In genomic region chr5:33702867-33703266, GRCh38 we compare ENCODE assay signal across 25 cellular contexts.
"Had no signal": no experiment of that assay in that cellular context is flagged by ENCODE, and none has a peak within 500 bp of the region (broad histone marks: within the 10 kb centered on the region; RNA-seq: fewer than 3 reads in every experiment).

No MANE protein-coding gene starts in this region.

- H3K9me3 ChIP-seq: gastrocnemius medialis had no signal

- H3K36me3 ChIP-seq: esophagus squamous epithelium, gastrocnemius medialis, heart right ventricle, left lung, lower lobe of right lung had no signal

- ATAC-seq: effector memory CD8-positive, alpha-beta T cell; esophagus mucosa; gastrocnemius medialis; heart right ventricle; left cardiac atrium; left lung; left ventricle myocardium superior; lower lobe of right lung; mucosa of descending colon had no signal

- FAIRE-seq: endometrium, islet of Langerhans, keratinocyte had no signal

- H3K4me3 ChIP-seq: esophagus squamous epithelium, gastrocnemius medialis, heart right ventricle, left lung, lower lobe of right lung, mucosa of descending colon had no signal

- H3K27ac ChIP-seq: epithelial cell of prostate, esophagus squamous epithelium, gastrocnemius medialis, heart right ventricle, left lung, lower lobe of right lung had no signal

- DNase-seq: cortex of kidney; effector CD8-positive, alpha-beta T cell; effector memory CD8-positive, alpha-beta T cell; endodermal cell; erythroblast; esophagus squamous epithelium; foreskin fibroblast; foreskin melanocyte; gastrocnemius medialis; glutamatergic neuron; head of caudate nucleus; heart right ventricle; hippocampal formation; left cardiac atrium; left lung; left ventricle myocardium superior; lower lobe of right lung; mesenchymal stem cell; mucosa of descending colon; naive B cell had no signal

- H3K27me3 ChIP-seq: esophagus squamous epithelium, gastrocnemius medialis, heart right ventricle, left lung had no signal

- H3K4me1 ChIP-seq: esophagus squamous epithelium, gastrocnemius medialis, heart right ventricle, left lung, lower lobe of right lung had no signal
